Comparison of ENCODE assay signal across 20 cellular contexts in the genomic region with DNA sequence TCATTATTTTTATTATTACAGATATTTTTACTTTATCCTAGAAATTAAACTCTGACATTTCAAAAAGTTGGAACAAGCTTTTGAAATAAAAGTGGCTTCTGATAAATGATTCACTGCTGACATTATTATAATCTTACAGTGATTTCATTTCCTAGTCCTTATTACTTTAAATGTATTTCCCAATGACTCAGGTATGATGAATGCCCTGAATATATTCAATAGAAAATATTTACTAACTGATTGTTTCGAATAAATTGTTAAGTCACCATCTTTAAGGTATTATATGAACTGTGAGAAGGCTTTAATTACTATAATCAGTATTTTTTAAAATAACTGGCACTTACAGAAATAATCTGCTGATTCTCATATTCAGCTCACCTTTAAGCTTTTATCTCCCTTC. TPM values are rescaled to one million over a fixed set of nuclear protein-coding genes. Genes with fewer than 3 reads are reported as not detected.
"Had no signal": no experiment of that assay in that cellular context is flagged by ENCODE, and none has a peak within 500 bp of the region (broad histone marks: within the 10 kb centered on the region; RNA-seq: fewer than 3 reads in every experiment).

No MANE protein-coding gene starts in this region.

- ATAC-seq: activated CD8-positive, alpha-beta T cell treated with anti-CD3 and anti-CD28 coated beads, Interleukin-2, amount 10 ng/mL, durations not matched to agents 7 days and 5 days; mucosa of descending colon; naive thymus-derived CD4-positive, alpha-beta T cell; pancreas had no signal

- H3K27me3 ChIP-seq: pancreas, tibial nerve, uterus had no signal

- H3K27ac ChIP-seq: coronary artery, left ventricle myocardium inferior, pancreas, tibial nerve, uterus had no signal

- H3K9me3 ChIP-seq: left ventricle myocardium inferior, mucosa of descending colon, pancreas, tibial nerve, uterus had no signal

- H3K4me1 ChIP-seq: left ventricle myocardium inferior, tibial nerve, uterus had no signal

- DNase-seq: activated B cell treated with CpG ODN at 0.5 μM for 24 hours; activated CD4-positive, alpha-beta T cell treated with anti-CD3 and anti-CD28 coated beads for 48 hours; activated CD8-positive, alpha-beta memory T cell treated with anti-CD3 and anti-CD28 coated beads, Interleukin-2, amount 50 U/mL, for 4 hours; activated CD8-positive, alpha-beta T cell treated with anti-CD3 and anti-CD28 coated beads, Interleukin-2, amount 10 ng/mL, durations not matched to agents 7 days and 5 days; activated effector memory CD4-positive, alpha-beta T cell treated with anti-CD3 and anti-CD28 coated beads, Interleukin-2, amount 50 U/mL, for 16 hours; activated T-cell treated with anti-CD3 and anti-CD28 coated beads, Interleukin-2, amount 50 U/mL, for 48 hours; effector CD8-positive, alpha-beta T cell; kidney; left ventricle myocardium inferior; mucosa of descending colon; naive thymus-derived CD4-positive, alpha-beta T cell; pancreas; retina; stimulated activated CD4-positive, alpha-beta T cell treated with anti-CD3 and anti-CD28 coated beads, Interleukin-4, amount 100 ng/mL, for 1 hour; stimulated activated naive CD4-positive, alpha-beta T cell; T-helper 2 cell; uterus had no signal

- H3K4me3 ChIP-seq: coronary artery, left ventricle myocardium inferior, mucosa of descending colon, pancreas, tibial nerve, uterus had no signal

- H3K36me3 ChIP-seq: left ventricle myocardium inferior, pancreas, tibial nerve, uterus had no signal

- FAIRE-seq: pancreas, TTC549 had no signal

RNA-seq across cellular contexts. Expression of a gene that starts 21.6 kb away (rescaled TPM):
- total RNA-seq: activated B cell treated with CpG ODN at 0.5 μM for 24 hours; activated CD8-positive, alpha-beta T cell treated with anti-CD3 and anti-CD28 coated beads, Interleukin-2, amount 10 ng/mL, durations not matched to agents 7 days and 5 days; left ventricle myocardium inferior; naive thymus-derived CD4-positive, alpha-beta T cell had no signal
- polyA plus RNA-seq: naive thymus-derived CD4-positive, alpha-beta T cell had no signal
